1 cellular context compared by ENCODE assay signal in the genomic region with DNA sequence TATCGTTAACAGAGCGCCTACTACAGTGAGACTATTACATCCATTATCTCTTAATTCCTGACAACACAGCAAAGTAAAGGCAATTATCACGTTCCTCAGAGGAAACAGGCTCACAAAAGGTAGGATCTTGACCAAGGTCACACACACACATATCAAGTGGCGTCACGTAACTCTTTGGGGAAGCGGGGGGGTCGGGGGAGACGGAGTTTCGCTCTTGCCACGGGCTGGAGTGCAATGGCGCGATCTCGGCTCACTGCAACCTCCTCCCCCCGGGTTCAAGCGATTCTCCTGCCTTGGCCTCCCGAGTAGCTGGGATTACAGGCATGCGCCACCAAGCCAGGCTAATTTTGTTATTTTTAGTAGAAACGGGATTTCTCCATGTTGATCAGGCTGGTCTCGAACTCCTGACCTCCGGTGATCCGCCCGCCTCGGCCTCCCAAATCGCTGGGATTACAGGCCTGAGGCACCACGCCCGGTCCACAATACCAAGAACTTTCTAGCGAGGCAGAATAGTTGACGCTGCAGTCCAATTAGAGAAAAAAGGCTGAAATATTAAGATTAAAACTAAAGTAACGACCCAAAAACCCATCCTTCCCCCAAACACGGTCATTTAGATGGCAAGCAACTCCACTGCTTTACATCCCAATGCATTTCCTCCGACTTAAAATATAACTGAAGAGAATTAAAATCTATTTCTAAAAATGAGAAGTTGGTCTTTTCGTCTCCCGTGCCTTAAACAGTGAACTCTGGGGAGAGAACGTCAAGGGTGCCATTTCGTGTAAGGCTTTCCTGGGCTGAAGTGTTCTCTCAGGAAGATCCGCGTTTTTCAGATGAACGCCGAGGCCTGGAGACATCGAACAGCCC.
TF ChIP-seq lines count a peak whose summit lies in the region.

No MANE protein-coding gene starts in this region.

TF ChIP-seq in K562, 482 proteins besides CTCF, POLR2A, EP300 and RAD21 (continued from another document):
- TF ChIP-seq, protein P1, sequence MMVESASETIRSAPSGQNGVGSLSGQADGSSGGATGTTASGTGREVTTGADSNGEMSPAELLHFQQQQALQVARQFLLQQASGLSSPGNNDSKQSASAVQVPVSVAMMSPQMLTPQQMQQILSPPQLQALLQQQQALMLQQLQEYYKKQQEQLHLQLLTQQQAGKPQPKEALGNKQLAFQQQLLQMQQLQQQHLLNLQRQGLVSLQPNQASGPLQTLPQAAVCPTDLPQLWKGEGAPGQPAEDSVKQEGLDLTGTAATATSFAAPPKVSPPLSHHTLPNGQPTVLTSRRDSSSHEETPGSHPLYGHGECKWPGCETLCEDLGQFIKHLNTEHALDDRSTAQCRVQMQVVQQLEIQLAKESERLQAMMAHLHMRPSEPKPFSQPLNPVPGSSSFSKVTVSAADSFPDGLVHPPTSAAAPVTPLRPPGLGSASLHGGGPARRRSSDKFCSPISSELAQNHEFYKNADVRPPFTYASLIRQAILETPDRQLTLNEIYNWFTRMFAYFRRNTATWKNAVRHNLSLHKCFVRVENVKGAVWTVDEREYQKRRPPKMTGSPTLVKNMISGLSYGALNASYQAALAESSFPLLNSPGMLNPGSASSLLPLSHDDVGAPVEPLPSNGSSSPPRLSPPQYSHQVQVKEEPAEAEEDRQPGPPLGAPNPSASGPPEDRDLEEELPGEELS (CRISPR knock-in tag; IDR thresholded peaks at IDR 0.05; ENCODE audit: borderline replicate concordance) = no peak
- TF ChIP-seq ZNF589 (CRISPR knock-in tag; IDR thresholded peaks at IDR 0.05; ENCODE audit: low read depth) = no peak
- TF ChIP-seq CBFA2T2 (conservative IDR thresholded peaks at IDR 0.05) = no peak
- TF ChIP-seq ZNF583 (CRISPR knock-in tag; IDR thresholded peaks at IDR 0.05) = no peak
- no peak for TF ChIP-seq DNMT1 (IDR thresholded peaks at IDR 0.05)
- TF ChIP-seq, protein P2, sequence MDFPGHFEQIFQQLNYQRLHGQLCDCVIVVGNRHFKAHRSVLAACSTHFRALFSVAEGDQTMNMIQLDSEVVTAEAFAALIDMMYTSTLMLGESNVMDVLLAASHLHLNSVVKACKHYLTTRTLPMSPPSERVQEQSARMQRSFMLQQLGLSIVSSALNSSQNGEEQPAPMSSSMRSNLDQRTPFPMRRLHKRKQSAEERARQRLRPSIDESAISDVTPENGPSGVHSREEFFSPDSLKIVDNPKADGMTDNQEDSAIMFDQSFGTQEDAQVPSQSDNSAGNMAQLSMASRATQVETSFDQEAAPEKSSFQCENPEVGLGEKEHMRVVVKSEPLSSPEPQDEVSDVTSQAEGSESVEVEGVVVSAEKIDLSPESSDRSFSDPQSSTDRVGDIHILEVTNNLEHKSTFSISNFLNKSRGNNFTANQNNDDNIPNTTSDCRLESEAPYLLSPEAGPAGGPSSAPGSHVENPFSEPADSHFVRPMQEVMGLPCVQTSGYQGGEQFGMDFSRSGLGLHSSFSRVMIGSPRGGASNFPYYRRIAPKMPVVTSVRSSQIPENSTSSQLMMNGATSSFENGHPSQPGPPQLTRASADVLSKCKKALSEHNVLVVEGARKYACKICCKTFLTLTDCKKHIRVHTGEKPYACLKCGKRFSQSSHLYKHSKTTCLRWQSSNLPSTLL (IDR thresholded peaks at IDR 0.05) = no peak
- TF ChIP-seq HMGN3 (IDR thresholded peaks at IDR 0.05; ENCODE audit: borderline replicate concordance, extremely low read depth, insufficient read length, low read depth, low read length) = no peak
- peak; percentile 8; the same call in 1 of the 2 replicates for TF ChIP-seq MYC (IDR thresholded peaks at IDR 0.05; ENCODE audit: low read depth, low read length)
- no peak for TF ChIP-seq MYC (CRISPR knock-in tag; IDR thresholded peaks at IDR 0.05; ENCODE audit: borderline replicate concordance, low read depth)
- TF ChIP-seq, protein P3, sequence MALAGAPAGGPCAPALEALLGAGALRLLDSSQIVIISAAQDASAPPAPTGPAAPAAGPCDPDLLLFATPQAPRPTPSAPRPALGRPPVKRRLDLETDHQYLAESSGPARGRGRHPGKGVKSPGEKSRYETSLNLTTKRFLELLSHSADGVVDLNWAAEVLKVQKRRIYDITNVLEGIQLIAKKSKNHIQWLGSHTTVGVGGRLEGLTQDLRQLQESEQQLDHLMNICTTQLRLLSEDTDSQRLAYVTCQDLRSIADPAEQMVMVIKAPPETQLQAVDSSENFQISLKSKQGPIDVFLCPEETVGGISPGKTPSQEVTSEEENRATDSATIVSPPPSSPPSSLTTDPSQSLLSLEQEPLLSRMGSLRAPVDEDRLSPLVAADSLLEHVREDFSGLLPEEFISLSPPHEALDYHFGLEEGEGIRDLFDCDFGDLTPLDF (CRISPR knock-in tag; IDR thresholded peaks at IDR 0.05) = no peak
- no peak for TF ChIP-seq ZNF41 (CRISPR knock-in tag; conservative IDR thresholded peaks at IDR 0.05)
- TF ChIP-seq KLF6 (CRISPR knock-in tag; IDR thresholded peaks at IDR 0.05; ENCODE audit: borderline replicate concordance) = no peak
- peak; percentile 60 for TF ChIP-seq SUPT5H (IDR thresholded peaks at IDR 0.05)
- TF ChIP-seq, protein P4, sequence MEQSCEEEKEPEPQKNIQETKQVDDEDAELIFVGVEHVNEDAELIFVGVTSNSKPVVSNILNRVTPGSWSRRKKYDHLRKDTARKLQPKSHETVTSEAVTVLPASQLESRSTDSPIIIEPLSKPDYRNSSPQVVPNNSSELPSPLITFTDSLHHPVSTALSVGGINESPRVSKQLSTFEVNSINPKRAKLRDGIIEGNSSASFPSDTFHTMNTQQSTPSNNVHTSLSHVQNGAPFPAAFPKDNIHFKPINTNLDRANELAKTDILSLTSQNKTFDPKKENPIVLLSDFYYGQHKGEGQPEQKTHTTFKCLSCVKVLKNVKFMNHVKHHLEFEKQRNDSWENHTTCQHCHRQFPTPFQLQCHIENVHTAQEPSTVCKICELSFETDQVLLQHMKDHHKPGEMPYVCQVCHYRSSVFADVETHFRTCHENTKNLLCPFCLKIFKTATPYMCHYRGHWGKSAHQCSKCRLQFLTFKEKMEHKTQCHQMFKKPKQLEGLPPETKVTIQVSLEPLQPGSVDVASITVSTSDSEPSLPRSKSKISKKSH (CRISPR knock-in tag; IDR thresholded peaks at IDR 0.05) = no peak
- TF ChIP-seq DACH1 (IDR thresholded peaks at IDR 0.05; ENCODE audit: partially characterized antibody) = no peak
- TF ChIP-seq, protein P5, sequence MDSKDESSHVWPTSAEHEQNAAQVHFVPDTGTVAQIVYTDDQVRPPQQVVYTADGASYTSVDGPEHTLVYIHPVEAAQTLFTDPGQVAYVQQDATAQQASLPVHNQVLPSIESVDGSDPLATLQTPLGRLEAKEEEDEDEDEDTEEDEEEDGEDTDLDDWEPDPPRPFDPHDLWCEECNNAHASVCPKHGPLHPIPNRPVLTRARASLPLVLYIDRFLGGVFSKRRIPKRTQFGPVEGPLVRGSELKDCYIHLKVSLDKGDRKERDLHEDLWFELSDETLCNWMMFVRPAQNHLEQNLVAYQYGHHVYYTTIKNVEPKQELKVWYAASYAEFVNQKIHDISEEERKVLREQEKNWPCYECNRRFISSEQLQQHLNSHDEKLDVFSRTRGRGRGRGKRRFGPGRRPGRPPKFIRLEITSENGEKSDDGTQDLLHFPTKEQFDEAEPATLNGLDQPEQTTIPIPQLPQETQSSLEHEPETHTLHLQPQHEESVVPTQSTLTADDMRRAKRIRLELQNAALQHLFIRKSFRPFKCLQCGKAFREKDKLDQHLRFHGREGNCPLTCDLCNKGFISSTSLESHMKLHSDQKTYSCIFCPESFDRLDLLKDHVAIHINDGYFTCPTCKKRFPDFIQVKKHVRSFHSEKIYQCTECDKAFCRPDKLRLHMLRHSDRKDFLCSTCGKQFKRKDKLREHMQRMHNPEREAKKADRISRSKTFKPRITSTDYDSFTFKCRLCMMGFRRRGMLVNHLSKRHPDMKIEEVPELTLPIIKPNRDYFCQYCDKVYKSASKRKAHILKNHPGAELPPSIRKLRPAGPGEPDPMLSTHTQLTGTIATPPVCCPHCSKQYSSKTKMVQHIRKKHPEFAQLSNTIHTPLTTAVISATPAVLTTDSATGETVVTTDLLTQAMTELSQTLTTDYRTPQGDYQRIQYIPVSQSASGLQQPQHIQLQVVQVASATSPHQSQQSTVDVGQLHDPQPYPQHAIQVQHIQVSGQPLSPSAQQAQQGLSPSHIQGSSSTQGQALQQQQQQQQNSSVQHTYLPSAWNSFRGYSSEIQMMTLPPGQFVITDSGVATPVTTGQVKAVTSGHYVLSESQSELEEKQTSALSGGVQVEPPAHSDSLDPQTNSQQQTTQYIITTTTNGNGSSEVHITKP (IDR thresholded peaks at IDR 0.05; ENCODE audit: partially characterized antibody) = peak; percentile 28
- TF ChIP-seq, protein P6, sequence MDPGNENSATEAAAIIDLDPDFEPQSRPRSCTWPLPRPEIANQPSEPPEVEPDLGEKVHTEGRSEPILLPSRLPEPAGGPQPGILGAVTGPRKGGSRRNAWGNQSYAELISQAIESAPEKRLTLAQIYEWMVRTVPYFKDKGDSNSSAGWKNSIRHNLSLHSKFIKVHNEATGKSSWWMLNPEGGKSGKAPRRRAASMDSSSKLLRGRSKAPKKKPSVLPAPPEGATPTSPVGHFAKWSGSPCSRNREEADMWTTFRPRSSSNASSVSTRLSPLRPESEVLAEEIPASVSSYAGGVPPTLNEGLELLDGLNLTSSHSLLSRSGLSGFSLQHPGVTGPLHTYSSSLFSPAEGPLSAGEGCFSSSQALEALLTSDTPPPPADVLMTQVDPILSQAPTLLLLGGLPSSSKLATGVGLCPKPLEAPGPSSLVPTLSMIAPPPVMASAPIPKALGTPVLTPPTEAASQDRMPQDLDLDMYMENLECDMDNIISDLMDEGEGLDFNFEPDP (CRISPR knock-in tag; IDR thresholded peaks at IDR 0.05) = no peak
- no peak for TF ChIP-seq MTA2 (IDR thresholded peaks at IDR 0.05; ENCODE audit: low read depth)
- peak; percentile 83 for TF ChIP-seq CREM (IDR thresholded peaks at IDR 0.05; ENCODE audit: low read depth)
